ENCODE assay signal across 8 cellular contexts in genomic region chr19:47598407-47599349, GRCh38. TPM values are rescaled to one million over a fixed set of nuclear protein-coding genes. Genes with fewer than 3 reads are reported as not detected.
DNase-seq lines count a peak whose midpoint lies in the region; ATAC-seq, FAIRE-seq and TF ChIP-seq lines count a peak whose summit lies in the region.

No MANE protein-coding gene starts in this region.

- FAIRE-seq in RCC 7860 (lab: Jason Lieb, UNC): peak; percentile 21
- peak; percentile 88 for FAIRE-seq in endothelial cell of umbilical vein (lab: Jason Lieb, UNC)

- H3K4me2 ChIP-seq in endothelial cell of umbilical vein (ENCODE audit: insufficient read depth, low read length): peak overlapping the region; percentile 88

- peak overlapping the region; percentile 44 for H3K9ac ChIP-seq in endothelial cell of umbilical vein (replicated peaks; ENCODE audit: extremely low read depth, insufficient read depth, low read length)

- peak; percentile 95 for DNase-seq in GM04503 (ENCODE audit: low read depth)
- peak; percentile 78 for DNase-seq in RCC 7860 (ENCODE audit: low spot score)
- DNase-seq in endothelial cell of umbilical vein (ENCODE audit: low read depth, low spot score): peak; percentile 86
- peak; percentile 91 for DNase-seq in myocyte (ENCODE audit: low read depth)
- no peak for DNase-seq in cerebellar nuclear complex (lab: John Stamatoyannopoulos, UW)

- no peaks in the 10 kb centered on the region for H3K79me2 ChIP-seq in endothelial cell of umbilical vein (ENCODE audit: control insufficient read depth, insufficient read depth, low read length)

- POLR2A ChIA-PET in endothelial cell of umbilical vein (lab: Charles Lee): interaction anchor here (0.6 to 0.9 kb wide), 2 partner anchors 12 to 325 kb away, joined by 3 to 8 read pairs; no protein-coding TSS in a partner anchor

- no peaks in the 10 kb centered on the region for H4K20me1 ChIP-seq in endothelial cell of umbilical vein (replicated peaks; ENCODE audit: control insufficient read depth, extremely low read depth, insufficient read depth, low read length)

- dilution Hi-C loops in endothelial cell of umbilical vein (cut with MboI; ENCODE audit: extremely low pct_ligation_motif_present, low sequenced_read_pairs): no loop called here

- no peak for TF ChIP-seq POLR2A in endothelial cell of umbilical vein (IDR thresholded peaks at IDR 0.05; ENCODE audit: low read depth, low read length)

- BruUV-seq in endothelial cell of umbilical vein (replicated peaks; lab: Mats Ljungman, UMichigan): TSS peak; percentile 38

- no peak for TF ChIP-seq CTCF in endothelial cell of umbilical vein (IDR thresholded peaks at IDR 0.05; ENCODE audit: extremely low read depth in 1 of 2, insufficient read depth in 1 of 2, low read depth in 1 of 2, low read length in 2 of 2)

- no peaks in the 10 kb centered on the region for H3K36me3 ChIP-seq in endothelial cell of umbilical vein (ENCODE audit: control insufficient read depth in 2 of 2, extremely low read depth in 1 of 2, insufficient read depth in 2 of 2, low read length in 2 of 2)

- H3K4me1 ChIP-seq in endothelial cell of umbilical vein (ENCODE audit: control insufficient read depth, extremely low read depth, insufficient read depth, low read length): peaks cover 31% of the 10 kb centered on the region

- H3K4me3 ChIP-seq in endothelial cell of umbilical vein (replicated peaks in 1 of 3; ENCODE audit: insufficient read depth in 1 of 3, low read depth in 1 of 3, low read length in 3 of 3): peak overlapping the region in 2 of 3 experiments; percentile 28 to 63

- H3K27ac ChIP-seq in endothelial cell of umbilical vein (ENCODE audit: insufficient read depth, low read depth, low read length): peak overlapping the region; percentile 67

- H3K9me3 ChIP-seq in endothelial cell of umbilical vein (replicated peaks; ENCODE audit: control insufficient read depth, insufficient read depth, low read length): no peaks in the 10 kb centered on the region

- peak overlapping the region; percentile 81 for H2AFZ ChIP-seq in endothelial cell of umbilical vein (ENCODE audit: low read depth, low read length)

- no peaks in the 10 kb centered on the region for H3K9me1 ChIP-seq in endothelial cell of umbilical vein (replicated peaks; ENCODE audit: control insufficient read depth, extremely low read depth, insufficient read depth, low read length)

- intact Hi-C loops in endothelial cell of umbilical vein (cut with micrococcal nuclease): loop anchor here (1.0 to 2.0 kb wide), 2 partner anchors 14 to 83 kb away; partner anchors contain the start of gene NAPA

- CTCF ChIA-PET in endothelial cell of umbilical vein (lab: Charles Lee): interaction anchor here (0.7 to 3.8 kb wide), 9 partner anchors 12 to 162 kb away, joined by 3 to 20 read pairs (median 4); partner anchors contain the start of genes EHD2, KPTN and NAPA

- ATAC-seq in HG02870 (IDR thresholded peaks at IDR 0.05; ENCODE audit: unreplicated experiment) (no peak), GM18861 (IDR thresholded peaks at IDR 0.05; ENCODE audit: unreplicated experiment) (no peak), GM19328 (IDR thresholded peaks at IDR 0.05; ENCODE audit: unreplicated experiment) (no peak)

- H3K27me3 ChIP-seq in endothelial cell of umbilical vein (ENCODE audit: control insufficient read depth in 2 of 2, insufficient read depth in 2 of 2, low read length in 2 of 2): no peaks in the 10 kb centered on the region

TF ChIP-seq in endothelial cell of umbilical vein, 7 proteins besides CTCF, POLR2A, EP300 and RAD21:
- peak; percentile 59 for TF ChIP-seq JUN (IDR thresholded peaks at IDR 0.05; ENCODE audit: borderline replicate concordance, insufficient read depth, insufficient read length, low read depth)
- peak; percentile 66 for TF ChIP-seq POLR2AphosphoS5 (IDR thresholded peaks at IDR 0.05; ENCODE audit: insufficient read depth, low read depth, low read length)
- peak; percentile 22 for TF ChIP-seq GATA2 (IDR thresholded peaks at IDR 0.05; ENCODE audit: insufficient read depth, insufficient read length, low read depth, low read length)
- peak; percentile 77 for TF ChIP-seq FOS (IDR thresholded peaks at IDR 0.05; ENCODE audit: borderline replicate concordance, insufficient read depth, low read length)
- TF ChIP-seq MYC (IDR thresholded peaks at IDR 0.05; ENCODE audit: low read depth, low read length): no peak
- TF ChIP-seq EZH2 (IDR thresholded peaks at IDR 0.05; ENCODE audit: borderline replicate concordance, low read depth, low read length, severe bottlenecking): no peak
- TF ChIP-seq MAX (IDR thresholded peaks at IDR 0.05; ENCODE audit: insufficient read depth, insufficient read length): no peak

RNA-seq across cellular contexts. Expression of gene BICRA, which starts 10.3 kb away (rescaled TPM):
- total RNA-seq in endothelial cell of umbilical vein (20.5 and 27.0 TPM in 2 replicates), myocyte (4.7 and 5.6 TPM in 2 replicates)
- 2.0 and 3.8 TPM in 2 replicates for polyA plus RNA-seq in endothelial cell of umbilical vein
- polyA plus RNA-seq in endothelial cell of umbilical vein (2011; cell fraction: cytosol; rRNA removed): 2.5 and 4.4 TPM in 2 replicates
- polyA plus RNA-seq in endothelial cell of umbilical vein (2011; cell fraction: nucleus; rRNA removed): 8.9 and 9.5 TPM in 2 replicates
- 10.5 and 16.9 TPM in 2 replicates for polyA plus RNA-seq in endothelial cell of umbilical vein (2012)
- polyA minus RNA-seq in endothelial cell of umbilical vein: 10.4 and 13.0 TPM in 2 replicates
- polyA minus RNA-seq in endothelial cell of umbilical vein (2011; cell fraction: cytosol; rRNA and poly(A)+ RNA removed): 5.1 TPM
- 5.7 and 12.7 TPM in 2 replicates for polyA minus RNA-seq in endothelial cell of umbilical vein (2011; cell fraction: nucleus; rRNA and poly(A)+ RNA removed)
- polyA plus RNA-seq in myocyte (2012): 6.1 TPM

RNA-seq across cellular contexts. Expression of gene ZNF541, which starts 25.7 kb away (rescaled TPM):
- total RNA-seq in endothelial cell of umbilical vein (0.13 TPM in 1 of 2 replicates, not detected in the other), myocyte (0.08 TPM in 1 of 2 replicates, not detected in the other)
- polyA plus RNA-seq in endothelial cell of umbilical vein: 0.03 and 0.05 TPM in 2 replicates
- polyA plus RNA-seq in endothelial cell of umbilical vein (2011; cell fraction: cytosol; rRNA removed): 0.03 and 0.08 TPM in 2 replicates
- polyA plus RNA-seq in endothelial cell of umbilical vein (2011; cell fraction: nucleus; rRNA removed): not detected in 2 replicates
- polyA plus RNA-seq in endothelial cell of umbilical vein (2012): 0.08 and 0.33 TPM in 2 replicates
- not detected in 2 replicates for polyA minus RNA-seq in endothelial cell of umbilical vein
- not detected for polyA minus RNA-seq in endothelial cell of umbilical vein (2011; cell fraction: cytosol; rRNA and poly(A)+ RNA removed)
- polyA minus RNA-seq in endothelial cell of umbilical vein (2011; cell fraction: nucleus; rRNA and poly(A)+ RNA removed): not detected in 2 replicates
- not detected for polyA plus RNA-seq in myocyte (2012)

Comparison
In these comparisons a context has a peak if more than half of its experiments do, and no peak if none do; other contexts are left out.
1. DNase-seq: peak in GM04503 (single experiment), RCC 7860 (single experiment), endothelial cell of umbilical vein (single experiment) and myocyte (single experiment); none in cerebellar nuclear complex (0 of 2).